ENCODE assay signal across 24 cellular contexts in genomic region chr2:64442277-64442676, GRCh38.
"Had no signal": no experiment of that assay in that cellular context is flagged by ENCODE, and none has a peak within 500 bp of the region (broad histone marks: within the 10 kb centered on the region; RNA-seq: fewer than 3 reads in every experiment).

No MANE protein-coding gene starts in this region.

- H3K27ac Mint-ChIP-seq: IgD-negative memory B cell had no signal

- DNase-seq: Kasumi-1, MM.1S, NCI-H1092 treated with DMSO at 0.1 percent for 48 hours, NCI-H1436, NCI-H187, NCI-H2029, NCI-H2081 treated with DMSO at 0.1 percent for 48 hours, NCI-H2171, NCI-H226, NCI-H446, NCI-H510A, NCI-H524 treated with DMSO at 0.1 percent for 48 hours, NCI-H69, NCI-H774, PC-3, SHP77, SK-N-SH, SW 1271 had no signal

- H3K4me3 ChIP-seq: K562 had no signal

- H3K27ac ChIP-seq: HL-60, KMS-11, RWPE1 had no signal

- ATAC-seq: K562, Panc1, PC-3 had no signal

- H3K9me3 ChIP-seq: SK-N-SH had no signal

- H3K9me3 Mint-ChIP-seq: IgD-negative memory B cell had no signal

- H3K4me3 Mint-ChIP-seq: IgD-negative memory B cell had no signal
